Comparison of ENCODE assay signal across 18 cellular contexts in the genomic region with DNA sequence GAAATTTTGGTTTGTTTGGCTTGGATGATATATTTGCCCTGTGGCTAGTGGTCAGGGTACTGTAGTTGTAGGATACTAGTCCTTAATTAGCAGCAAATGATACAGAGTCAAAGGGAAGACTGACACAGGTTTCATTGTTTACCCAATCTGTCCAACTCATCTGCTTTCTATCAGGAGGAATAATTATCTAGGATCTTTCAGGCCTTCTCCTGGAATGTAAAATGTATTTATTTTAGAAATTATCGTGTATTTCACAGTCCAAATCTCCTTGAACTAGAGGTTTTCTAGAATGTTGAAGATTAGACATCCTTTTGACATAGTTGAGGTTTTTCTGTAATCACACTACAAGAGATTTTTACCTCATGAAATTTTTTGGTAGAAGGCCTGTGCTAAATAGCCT.
"Had no signal": no experiment of that assay in that cellular context is flagged by ENCODE, and none has a peak within 500 bp of the region (broad histone marks: within the 10 kb centered on the region; RNA-seq: fewer than 3 reads in every experiment).

No MANE protein-coding gene starts in this region.

- H3K36me3 ChIP-seq: ascending aorta, breast epithelium, heart left ventricle, neutrophil, pancreas, tibial artery had no signal

- ATAC-seq: esophagus mucosa; heart left ventricle; left ventricle myocardium superior; natural killer cell treated with Interleukin-12 subunit alpha and Interleukin-12 subunit beta and Interleukin-15 and Interleukin-18, amount 100 ng/mL, for 72 hours; pancreas; right cardiac atrium had no signal

- H3K27me3 ChIP-seq: ascending aorta, breast epithelium, heart left ventricle, neutrophil, pancreas, tibial artery had no signal

- H3K9me3 ChIP-seq: ascending aorta, breast epithelium, heart left ventricle, neutrophil, pancreas, tibial artery had no signal

- H3K27ac ChIP-seq: ascending aorta, breast epithelium, heart left ventricle, neutrophil, pancreas, tibial artery had no signal

- H3K4me3 ChIP-seq: ascending aorta, breast epithelium, heart left ventricle, pancreas, tibial artery had no signal

- H3K4me1 ChIP-seq: ascending aorta, breast epithelium, heart left ventricle, tibial artery had no signal

- DNase-seq: activated gamma-delta T cell treated with Interleukin-2 at 50 U/mL for 16 hours; activated T-cell treated with anti-CD3 and anti-CD28 coated beads, Interleukin-2, amount 50 U/mL, for 1 hour; effector memory CD4-positive, alpha-beta T cell; heart left ventricle; left ventricle myocardium superior; mammary epithelial cell; pancreas; right cardiac atrium; stimulated activated CD4-positive, alpha-beta T cell treated with anti-CD3 and anti-CD28 coated beads, Interleukin-12 subunit alpha, Interleukin-12 subunit beta, amount 100 ng/mL, for 4 hours; stimulated activated CD4-positive, alpha-beta T cell treated with anti-CD3 and anti-CD28 coated beads, Interleukin-4, amount 100 ng/mL, for 4 hours; substantia nigra; T-helper 9 cell; tibial artery had no signal
